In the genomic region with DNA sequence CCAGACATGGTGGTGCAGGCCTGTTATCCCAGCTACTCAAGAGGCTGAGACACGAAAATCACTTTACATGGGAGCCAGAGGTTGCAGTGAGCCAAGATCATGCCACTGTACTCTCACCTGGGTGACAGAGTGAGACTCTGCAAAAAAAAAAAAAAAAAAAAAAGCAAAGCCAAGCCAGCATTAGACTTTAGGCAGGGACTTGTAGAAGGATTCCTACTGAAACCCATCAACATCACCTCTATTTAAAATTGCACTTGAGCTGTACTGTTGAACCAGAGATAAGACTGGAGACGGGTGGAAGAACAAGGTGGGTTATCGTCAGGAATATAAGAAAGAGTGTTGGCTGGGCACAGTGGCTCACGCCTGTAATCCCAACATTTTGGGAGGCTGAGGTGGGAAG, we compare ENCODE assay signal across 27 cellular contexts. TPM values are rescaled to one million over a fixed set of nuclear protein-coding genes. Genes with fewer than 3 reads are reported as not detected.
DNase-seq lines count a peak whose midpoint lies in the region; ATAC-seq and TF ChIP-seq lines count a peak whose summit lies in the region.
"Had no signal": no experiment of that assay in that cellular context is flagged by ENCODE, and none has a peak within 500 bp of the region (broad histone marks: within the 10 kb centered on the region; RNA-seq: fewer than 3 reads in every experiment).

No MANE protein-coding gene starts in this region.

- ATAC-seq in Right ventricle myocardium inferior (peak; percentile 66), left cardiac atrium (peak; percentile 60 to 78), upper lobe of left lung (ENCODE audit: low FRiP score in 2 of 2) (no peak)

- no peaks in the 10 kb centered on the region for H3K27me3 ChIP-seq in right atrium auricular region
- no peaks in the 10 kb centered on the region for H3K27me3 ChIP-seq in SJSA1 (replicated peaks)
- no peaks in the 10 kb centered on the region for H3K27me3 ChIP-seq in sigmoid colon
- no peaks in the 10 kb centered on the region for H3K27me3 ChIP-seq in brain microvascular endothelial cell (replicated peaks)
- no peaks in the 10 kb centered on the region for H3K27me3 ChIP-seq in upper lobe of left lung
- H3K27me3 ChIP-seq: BE2C had no signal

- in situ Hi-C loops in brain microvascular endothelial cell (cut with HindIII; ENCODE audit: low pct_ligation_motif_present, low sequenced_read_pairs) = no loop called here

- H3K9me3 ChIP-seq in right atrium auricular region (no peaks in the 10 kb centered on the region), SJSA1 (replicated peaks) (peaks cover 4% of the 10 kb centered on the region; the same call in 1 of the 2 replicates), sigmoid colon (peaks cover 0 to 2% (median 0%) of the 10 kb centered on the region in 4 donors), upper lobe of left lung (no peaks in the 10 kb centered on the region)
- H3K9me3 ChIP-seq: BE2C had no signal

- H3K4me1 ChIP-seq in right atrium auricular region (peaks cover 0 to 13% of the 10 kb centered on the region in 2 donors), SJSA1 (replicated peaks) (peaks cover 34% of the 10 kb centered on the region), sigmoid colon (peaks cover 0 to 25% (median 13%) of the 10 kb centered on the region in 4 donors), upper lobe of left lung (peaks cover 5 to 8% (median 6%) of the 10 kb centered on the region in 4 donors)

- TF ChIP-seq CTCF in right atrium auricular region (IDR thresholded peaks at IDR 0.05) (no peak), sigmoid colon (IDR thresholded peaks at IDR 0.05) (no peak), brain microvascular endothelial cell (IDR thresholded peaks at IDR 0.05; ENCODE audit: low read depth, low read length, missing control alignments) (no peak), upper lobe of left lung (IDR thresholded peaks at IDR 0.05) (no peak)

- H3K4me3 ChIP-seq in right atrium auricular region (no peak overlapping the region), SJSA1 (no peak overlapping the region), sigmoid colon (no peak overlapping the region), brain microvascular endothelial cell (ENCODE audit: low read depth, low read length) (no peak overlapping the region), upper lobe of left lung (no peak overlapping the region)

- DNase-seq in Right ventricle myocardium inferior (ENCODE audit: missing footprints) (no peak), right atrium auricular region (ENCODE audit: low spot score) (no peak), SJSA1 (ENCODE audit: low read depth in 1 of 2, low spot score in 2 of 2) (no peak), left cardiac atrium (no peak), sigmoid colon (no peak), brain microvascular endothelial cell (no peak), upper lobe of left lung (no peak)
- no peak for DNase-seq in activated CD8-positive, alpha-beta memory T cell treated with anti-CD3 and anti-CD28 coated beads, Interleukin-2, amount 50 U/mL, for 48 hours
- DNase-seq: ACHN; BE2C; CD8-positive, alpha-beta memory T cell; DMS 273 treated with DMSO at 0.1 percent for 48 hours; DMS79; EL; GF-D8; HCEC 1CT; NCI-H1048; NCI-H1417 treated with DMSO at 0.1 percent for 48 hours; NCI-H1694 treated with DMSO at 0.1 percent for 48 hours; NCI-H2081; NCI-H2171; NCI-H524; NCI-H774; RPMI8226 had no signal

- WGBS in sigmoid colon, 2 donors = 82 to 84% methylated on average over 4 of the region's 4 CpGs
- WGBS in upper lobe of left lung, 2 donors = 76 to 87% methylated on average over 4 of the region's 4 CpGs

- no peaks in the 10 kb centered on the region for H3K36me3 ChIP-seq in right atrium auricular region
- H3K36me3 ChIP-seq in SJSA1 = no peaks in the 10 kb centered on the region
- no peaks in the 10 kb centered on the region for H3K36me3 ChIP-seq in sigmoid colon
- no peaks in the 10 kb centered on the region for H3K36me3 ChIP-seq in brain microvascular endothelial cell (replicated peaks)
- H3K36me3 ChIP-seq in upper lobe of left lung = no peaks in the 10 kb centered on the region
- H3K36me3 ChIP-seq: BE2C had no signal

- H3K27ac ChIP-seq in right atrium auricular region = peak overlapping the region in 1 of 2 donors; percentile 33
- H3K27ac ChIP-seq in SJSA1 = peak overlapping the region; percentile 81; the same call in 1 of the 2 replicates
- peak overlapping the region in 3 of 4 donors; percentile 11 to 41 (median 30) for H3K27ac ChIP-seq in sigmoid colon
- no peak overlapping the region for H3K27ac ChIP-seq in brain microvascular endothelial cell
- H3K27ac ChIP-seq in upper lobe of left lung = no peak overlapping the region
- H3K27ac ChIP-seq: 22Rv1, HL-60 had no signal

- intact Hi-C loops in Right ventricle myocardium inferior (cut with DNase I) = no loop called here
- intact Hi-C loops in left cardiac atrium (cut with DNase I) = no loop called here
- intact Hi-C loops in sigmoid colon (cut with DNase I) = no loop called here

- TF ChIP-seq POLR2A in sigmoid colon (IDR thresholded peaks at IDR 0.05) (no peak), upper lobe of left lung (IDR thresholded peaks at IDR 0.05) (no peak)

- TF ChIP-seq EP300 in sigmoid colon (IDR thresholded peaks at IDR 0.05) = no peak
- no peak for TF ChIP-seq EP300 in upper lobe of left lung (IDR thresholded peaks at IDR 0.05)

RNA-seq across cellular contexts. Expression of gene AFAP1, which starts 15.7 kb away (rescaled TPM):
- total RNA-seq in Right ventricle myocardium inferior (8.0 TPM), right atrium auricular region (10 to 100 TPM; 16.2 to 27.2 TPM), left cardiac atrium (10 to 100 TPM; 19.6 to 33.3 TPM), sigmoid colon (10 to 100 TPM; 24.0 to 51.3 (median 38.2) TPM), upper lobe of left lung (10 to 100 TPM; 10.9 to 26.7 (median 19.2) TPM)
- total RNA-seq in SJSA1 (2014; rRNA removed; shearing (Covaris generic)) = 33.1 and 47.4 TPM in 2 replicates
- polyA plus RNA-seq in sigmoid colon = 10 to 100 TPM in 1 of 3 donors, 1 to 10 TPM in 2; 7.6 to 14.5 (median 9.6) TPM
- polyA plus RNA-seq: CD14-positive monocyte had no signal

Comparison
In these comparisons a context has a peak if more than half of its experiments do, and no peak if none do; other contexts are left out.
1. ATAC-seq: peak in Right ventricle myocardium inferior (single experiment) and left cardiac atrium (2 of 2); none in upper lobe of left lung (0 of 2).
2. H3K27ac ChIP-seq: peak in SJSA1 (single experiment) and sigmoid colon (3 of 4); none in brain microvascular endothelial cell (single experiment) and upper lobe of left lung (0 of 4).